8 cellular contexts compared by ENCODE assay signal in genomic region chr17:18314059-18314730, GRCh38. TPM values are rescaled to one million over a fixed set of nuclear protein-coding genes. Genes with fewer than 3 reads are reported as not detected.
A peak's percentile ranks its signal among the peaks of the same experiment; 100 is the strongest.
DNase-seq lines count a peak whose midpoint lies in the region; ATAC-seq, FAIRE-seq and TF ChIP-seq lines count a peak whose summit lies in the region.

No MANE protein-coding gene starts in this region.

- peak overlapping the region; percentile 87 for H3K4me3 Mint-ChIP-seq in MCF 10A (ENCODE audit: unreplicated experiment)

- peaks cover 56% of the 10 kb centered on the region for H3K4me1 ChIP-seq in HepG2 (ENCODE audit: insufficient read depth, low read length)
- peaks cover 31 to 58% of the 10 kb centered on the region in 2 donors for H3K4me1 ChIP-seq in thoracic aorta (ENCODE audit: control insufficient read depth in 1 of 2, low read depth in 2 of 2)

- H3K4me1 Mint-ChIP-seq in MCF 10A (ENCODE audit: insufficient read depth, unreplicated experiment) = peaks cover 22% of the 10 kb centered on the region

- DNase-seq in AG10803 (ENCODE audit: low read depth) (no peak), LoVo (ENCODE audit: low spot score) (peak; percentile 6), MCF 10A (ENCODE audit: unreplicated experiment) (peak; percentile 11), HepG2 (ENCODE audit: low spot score) (no peak), thoracic aorta (ENCODE audit: low spot score) (no peak)

- no peak for TF ChIP-seq POLR2A in HepG2 (IDR thresholded peaks at IDR 0.05; ENCODE audit: insufficient read depth in 1 of 2, low read depth in 2 of 2, low read length in 2 of 2)

- H3K27ac Mint-ChIP-seq in MCF 10A (ENCODE audit: low read depth, unreplicated experiment) = peak overlapping the region; percentile 87

- POLR2A ChIA-PET in MCF 10A (lab: Yijun Ruan, JAX) (interaction anchor here (0.7 to 2.6 kb wide), 9 partner anchors 32 to 1064 kb away, joined by 4 to 10 read pairs (median 5); partner anchors contain the start of genes ALKBH5, FLII, MAPK7 and MIEF2), HepG2 (lab: Yijun Ruan, JAX) (interaction anchor here (0.7 to 1.6 kb wide), 6 partner anchors 14 to 123 kb away, joined by 3 to 10 read pairs (median 5); partner anchors contain the start of genes LLGL1, MIEF2 and SHMT1)

- H2AFZ ChIP-seq in HepG2 (ENCODE audit: low read length) = peak overlapping the region; percentile 11

- H3K4me2 ChIP-seq in HepG2 (ENCODE audit: low read depth, low read length) = peak overlapping the region; percentile 92

- CTCF ChIA-PET in MCF 10A (lab: Yijun Ruan, JAX) = interaction anchor here (0.9 kb wide), 1 partner anchor 53 kb away, joined by 3 read pairs; the partner anchor contains the start of gene MIEF2
- CTCF ChIA-PET in HepG2 (lab: Yijun Ruan, JAX; ENCODE audit: low intra/inter-chr PET ratio, low total read pairs) = no interaction called here

- TF ChIP-seq EP300 in HepG2 (IDR thresholded peaks at IDR 0.05; ENCODE audit: low read depth in 2 of 2, low read length in 2 of 2) = no peak
- TF ChIP-seq EP300 in HepG2 (CRISPR knock-in tag; IDR thresholded peaks at IDR 0.05; ENCODE audit: borderline replicate concordance) = no peak

- H3K9me3 Mint-ChIP-seq in MCF 10A (ENCODE audit: unreplicated experiment) = no peaks in the 10 kb centered on the region

- H3K27ac ChIP-seq in HepG2 (ENCODE audit: extremely low read length, insufficient read depth, low read length) (peak overlapping the region; percentile 88), thoracic aorta (peak overlapping the region; percentile 87 to 91)

- no peaks in the 10 kb centered on the region for H3K27me3 Mint-ChIP-seq in MCF 10A (ENCODE audit: insufficient read depth, unreplicated experiment)

- peak; percentile 6 for ATAC-seq in GM19372 (IDR thresholded peaks at IDR 0.05; ENCODE audit: low read depth, unreplicated experiment)
- peak; percentile 47 for ATAC-seq in HepG2
- ATAC-seq in thoracic aorta (ENCODE audit: insufficient number of reproducible peaks, low FRiP score, low read depth) = no peak
- ATAC-seq in GM19351 (IDR thresholded peaks at IDR 0.05; ENCODE audit: unreplicated experiment) = no peak
- ATAC-seq in GM18870 (IDR thresholded peaks at IDR 0.05; ENCODE audit: unreplicated experiment) = no peak

- H3K4me3 ChIP-seq in AG10803 (ENCODE audit: low read length) = peak overlapping the region; percentile 95
- H3K4me3 ChIP-seq in HepG2 (replicated peaks in 1 of 3; ENCODE audit: insufficient read depth in 1 of 3, low read depth in 2 of 3, low read length in 3 of 3) = peak overlapping the region; percentile 71 to 91 (median 80)
- peak overlapping the region; percentile 91 for H3K4me3 ChIP-seq in thoracic aorta

- intact Hi-C loops in MCF 10A (cut with micrococcal nuclease) (loop anchor here (2.0 kb wide), 2 partner anchors 53 to 65 kb away; partner anchors contain the start of gene MIEF2), HepG2 (cut with micrococcal nuclease; ENCODE audit: unreplicated experiment) (loop anchor here (10.0 kb wide), 1 partner anchor 51 kb away; the partner anchor contains the start of gene SHMT1)

- 1% methylated on average over 34 of the region's 39 CpGs for WGBS in HepG2 (ENCODE audit: low lambda C conversion rate)

- in situ Hi-C loops in HepG2 (cut with HindIII; ENCODE audit: extremely low pct_ligation_motif_present, low pct_unique_long_range_greater_than_20kb) = no loop called here

- TF ChIP-seq CTCF in AG10803 (conservative IDR thresholded peaks at IDR 0.05; ENCODE audit: low read length) (no peak), MCF 10A (IDR thresholded peaks at IDR 0.05; ENCODE audit: unreplicated experiment) (no peak), HepG2 (CRISPR knock-in tag; IDR thresholded peaks at IDR 0.05) (0 out of 2 replicates have a peak, but pooled peaks have one; percentile 4), thoracic aorta (IDR thresholded peaks at IDR 0.05) (no peak)

- H3K9ac ChIP-seq in HepG2 (ENCODE audit: insufficient read depth, low read depth, low read length) = peak overlapping the region; percentile 90

- BruUV-seq in MCF 10A (replicated peaks; lab: Mats Ljungman, UMichigan) (no TSS peak), HepG2 (replicated peaks; lab: Mats Ljungman, UMichigan) (TSS peak; percentile 66)

- H3K36me3 ChIP-seq in HepG2 (replicated peaks in 1 of 2; ENCODE audit: control insufficient read depth in 1 of 2, insufficient read depth in 2 of 2, low read length in 2 of 2) (peaks cover 6 to 22% of the 10 kb centered on the region in 2 experiments; a peak in 4 of 5 replicates), thoracic aorta (no peaks in the 10 kb centered on the region)

- H4K20me1 ChIP-seq in HepG2 (ENCODE audit: insufficient read depth, low read length) = peaks cover 4% of the 10 kb centered on the region

- peak; percentile 12 for FAIRE-seq in HepG2 (lab: Jason Lieb, UNC)

- peaks cover 80% of the 10 kb centered on the region for H3K79me2 ChIP-seq in HepG2 (ENCODE audit: insufficient read depth, low read length)

- H3K36me3 Mint-ChIP-seq in MCF 10A (ENCODE audit: insufficient read depth, unreplicated experiment) = peaks cover 46% of the 10 kb centered on the region

- no peaks in the 10 kb centered on the region; a peak in 1 of 5 replicates for H3K27me3 ChIP-seq in HepG2 (ENCODE audit: control insufficient read depth in 1 of 2, insufficient read depth in 2 of 2, low read length in 2 of 2)
- H3K27me3 ChIP-seq in thoracic aorta (replicated peaks; ENCODE audit: insufficient read depth) = no peaks in the 10 kb centered on the region

- TF ChIP-seq RAD21 in HepG2 (CRISPR knock-in tag; IDR thresholded peaks at IDR 0.05) = no peak

- no peaks in the 10 kb centered on the region for H3K9me3 ChIP-seq in HepG2 (ENCODE audit: low read length)
- no peaks in the 10 kb centered on the region for H3K9me3 ChIP-seq in thoracic aorta

RNA-seq across cellular contexts. Expression of gene TOP3A, which starts 0.6 kb away (rescaled TPM):
- 32.5 and 35.3 TPM in 2 replicates for total RNA-seq in MCF 10A (2022)
- total RNA-seq in HepG2 (2016; rRNA removed; fragmentation: Illumina TruSeq; extraction: Trizol) = 30.7 and 36.8 TPM in 2 replicates
- 13.1 and 14.9 TPM in 2 replicates for total RNA-seq in HepG2 (2016; cell fraction: cytosol; rRNA removed; fragmentation: Illumina TruSeq; extraction: Trizol; ENCODE audit: low read depth)
- 27.4 and 35.0 TPM in 2 replicates for total RNA-seq in HepG2 (2016; cell fraction: insoluble cytoplasmic fraction; rRNA removed; fragmentation: Illumina TruSeq; extraction: Trizol)
- total RNA-seq in HepG2 (2016; cell fraction: membrane; rRNA removed; fragmentation: Illumina TruSeq; extraction: Trizol) = 17.3 and 17.9 TPM in 2 replicates
- 42.4 and 45.8 TPM in 2 replicates for total RNA-seq in HepG2 (2016; cell fraction: nucleus; rRNA removed; fragmentation: Illumina TruSeq; extraction: Trizol)
- polyA plus RNA-seq in HepG2 (2011; rRNA removed) = 15.4 and 16.9 TPM in 2 replicates
- polyA plus RNA-seq in HepG2 (2011; cell fraction: cytosol; rRNA removed) = 9.1 and 10.4 TPM in 2 replicates
- polyA plus RNA-seq in HepG2 (2011; cell fraction: nucleus; rRNA removed) = 19.7 and 20.7 TPM in 2 replicates
- polyA plus RNA-seq in HepG2 (2012) = 15.1 and 17.3 TPM in 2 replicates
- polyA plus RNA-seq in HepG2 (2016; cell fraction: cytosol; fragmentation: Illumina TruSeq; extraction: Trizol; ENCODE audit: low read depth) = 2.3 and 2.6 TPM in 2 replicates
- polyA plus RNA-seq in HepG2 (2016; cell fraction: insoluble cytoplasmic fraction; fragmentation: Illumina TruSeq; extraction: Trizol; ENCODE audit: low read depth) = 21.2 and 22.7 TPM in 2 replicates
- polyA plus RNA-seq in HepG2 (2016; cell fraction: membrane; fragmentation: Illumina TruSeq; extraction: Trizol; ENCODE audit: low read depth) = 6.3 and 6.6 TPM in 2 replicates
- polyA plus RNA-seq in HepG2 (2016; cell fraction: nucleus; fragmentation: Illumina TruSeq; extraction: Trizol; ENCODE audit: insufficient read depth, low read depth) = 55.0 and 64.3 TPM in 2 replicates
- polyA minus RNA-seq in HepG2 (2011; rRNA and poly(A)+ RNA removed; ENCODE audit: low replicate concordance) = 49.6 and 93.1 TPM in 2 replicates
- polyA minus RNA-seq in HepG2 (2011; cell fraction: cytosol; rRNA and poly(A)+ RNA removed) = 17.6 TPM in 2 replicates
- 46.6 and 52.9 TPM in 2 replicates for polyA minus RNA-seq in HepG2 (2011; cell fraction: nucleus; rRNA and poly(A)+ RNA removed)
- total RNA-seq in thoracic aorta = 10 to 100 TPM; 33.4 to 54.6 TPM

RNA-seq across cellular contexts. Expression of gene SMCR8, which starts 0.9 kb away (rescaled TPM):
- total RNA-seq in MCF 10A (2022) (10.9 and 16.8 TPM in 2 replicates), HepG2 (2016; rRNA removed; fragmentation: Illumina TruSeq; extraction: Trizol) (11.8 and 16.6 TPM in 2 replicates), thoracic aorta (10 to 100 TPM; 12.6 to 21.5 TPM)
- total RNA-seq in HepG2 (2016; cell fraction: cytosol; rRNA removed; fragmentation: Illumina TruSeq; extraction: Trizol; ENCODE audit: low read depth) = 1.3 and 1.4 TPM in 2 replicates
- total RNA-seq in HepG2 (2016; cell fraction: insoluble cytoplasmic fraction; rRNA removed; fragmentation: Illumina TruSeq; extraction: Trizol) = 11.9 and 13.2 TPM in 2 replicates
- 6.2 and 6.5 TPM in 2 replicates for total RNA-seq in HepG2 (2016; cell fraction: membrane; rRNA removed; fragmentation: Illumina TruSeq; extraction: Trizol)
- total RNA-seq in HepG2 (2016; cell fraction: nucleus; rRNA removed; fragmentation: Illumina TruSeq; extraction: Trizol) = 11.0 and 13.5 TPM in 2 replicates
- polyA plus RNA-seq in HepG2 (2011; rRNA removed) = 7.6 and 7.7 TPM in 2 replicates
- 5.1 and 5.4 TPM in 2 replicates for polyA plus RNA-seq in HepG2 (2011; cell fraction: cytosol; rRNA removed)
- 12.3 and 12.5 TPM in 2 replicates for polyA plus RNA-seq in HepG2 (2011; cell fraction: nucleus; rRNA removed)
- 7.5 and 8.8 TPM in 2 replicates for polyA plus RNA-seq in HepG2 (2012)
- polyA plus RNA-seq in HepG2 (2016; cell fraction: cytosol; fragmentation: Illumina TruSeq; extraction: Trizol; ENCODE audit: low read depth) = 0.59 and 0.60 TPM in 2 replicates
- 7.3 and 9.5 TPM in 2 replicates for polyA plus RNA-seq in HepG2 (2016; cell fraction: insoluble cytoplasmic fraction; fragmentation: Illumina TruSeq; extraction: Trizol; ENCODE audit: low read depth)
- 1.6 and 1.8 TPM in 2 replicates for polyA plus RNA-seq in HepG2 (2016; cell fraction: membrane; fragmentation: Illumina TruSeq; extraction: Trizol; ENCODE audit: low read depth)
- 14.1 and 15.0 TPM in 2 replicates for polyA plus RNA-seq in HepG2 (2016; cell fraction: nucleus; fragmentation: Illumina TruSeq; extraction: Trizol; ENCODE audit: insufficient read depth, low read depth)
- polyA minus RNA-seq in HepG2 (2011; rRNA and poly(A)+ RNA removed; ENCODE audit: low replicate concordance) = 14.3 and 17.2 TPM in 2 replicates
- 7.2 and 9.1 TPM in 2 replicates for polyA minus RNA-seq in HepG2 (2011; cell fraction: cytosol; rRNA and poly(A)+ RNA removed)
- 17.6 and 19.5 TPM in 2 replicates for polyA minus RNA-seq in HepG2 (2011; cell fraction: nucleus; rRNA and poly(A)+ RNA removed)

RNA-seq across cellular contexts. Expression of gene SHMT1, which starts 49.2 kb away (rescaled TPM):
- total RNA-seq in MCF 10A (2022) (17.0 and 23.0 TPM in 2 replicates), HepG2 (2016; rRNA removed; fragmentation: Illumina TruSeq; extraction: Trizol) (48.8 and 58.7 TPM in 2 replicates), thoracic aorta (10 to 100 TPM; 15.9 to 28.0 TPM)
- total RNA-seq in HepG2 (2016; cell fraction: cytosol; rRNA removed; fragmentation: Illumina TruSeq; extraction: Trizol; ENCODE audit: low read depth) = 11.1 and 11.2 TPM in 2 replicates
- total RNA-seq in HepG2 (2016; cell fraction: insoluble cytoplasmic fraction; rRNA removed; fragmentation: Illumina TruSeq; extraction: Trizol) = 49.2 and 50.8 TPM in 2 replicates
- total RNA-seq in HepG2 (2016; cell fraction: membrane; rRNA removed; fragmentation: Illumina TruSeq; extraction: Trizol) = 17.5 and 20.3 TPM in 2 replicates
- 31.7 and 35.9 TPM in 2 replicates for total RNA-seq in HepG2 (2016; cell fraction: nucleus; rRNA removed; fragmentation: Illumina TruSeq; extraction: Trizol)
- 19.0 and 21.3 TPM in 2 replicates for polyA plus RNA-seq in HepG2 (2011; rRNA removed)
- 16.7 and 24.0 TPM in 2 replicates for polyA plus RNA-seq in HepG2 (2011; cell fraction: cytosol; rRNA removed)
- polyA plus RNA-seq in HepG2 (2011; cell fraction: nucleus; rRNA removed) = 24.0 and 28.6 TPM in 2 replicates
- polyA plus RNA-seq in HepG2 (2012) = 12.2 and 16.3 TPM in 2 replicates
- polyA plus RNA-seq in HepG2 (2016; cell fraction: cytosol; fragmentation: Illumina TruSeq; extraction: Trizol; ENCODE audit: low read depth) = 6.9 TPM in 2 replicates
- polyA plus RNA-seq in HepG2 (2016; cell fraction: insoluble cytoplasmic fraction; fragmentation: Illumina TruSeq; extraction: Trizol; ENCODE audit: low read depth) = 54.8 and 66.4 TPM in 2 replicates
- 12.1 and 12.6 TPM in 2 replicates for polyA plus RNA-seq in HepG2 (2016; cell fraction: membrane; fragmentation: Illumina TruSeq; extraction: Trizol; ENCODE audit: low read depth)
- 57.4 and 62.8 TPM in 2 replicates for polyA plus RNA-seq in HepG2 (2016; cell fraction: nucleus; fragmentation: Illumina TruSeq; extraction: Trizol; ENCODE audit: insufficient read depth, low read depth)
- polyA minus RNA-seq in HepG2 (2011; rRNA and poly(A)+ RNA removed; ENCODE audit: low replicate concordance) = 38.5 and 58.3 TPM in 2 replicates
- polyA minus RNA-seq in HepG2 (2011; cell fraction: cytosol; rRNA and poly(A)+ RNA removed) = 12.9 and 14.2 TPM in 2 replicates
- polyA minus RNA-seq in HepG2 (2011; cell fraction: nucleus; rRNA and poly(A)+ RNA removed) = 19.5 and 30.6 TPM in 2 replicates

RNA-seq across cellular contexts. Expression of gene MIEF2, which starts 53.7 kb away (rescaled TPM):
- total RNA-seq in MCF 10A (2022) (12.1 and 14.1 TPM in 2 replicates), HepG2 (2016; rRNA removed; fragmentation: Illumina TruSeq; extraction: Trizol) (8.0 and 8.2 TPM in 2 replicates), thoracic aorta (10 to 100 TPM; 31.7 to 33.8 TPM)
- 1.4 and 1.9 TPM in 2 replicates for total RNA-seq in HepG2 (2016; cell fraction: cytosol; rRNA removed; fragmentation: Illumina TruSeq; extraction: Trizol; ENCODE audit: low read depth)
- 6.8 and 9.6 TPM in 2 replicates for total RNA-seq in HepG2 (2016; cell fraction: insoluble cytoplasmic fraction; rRNA removed; fragmentation: Illumina TruSeq; extraction: Trizol)
- total RNA-seq in HepG2 (2016; cell fraction: membrane; rRNA removed; fragmentation: Illumina TruSeq; extraction: Trizol) = 2.5 and 2.9 TPM in 2 replicates
- 11.8 and 12.5 TPM in 2 replicates for total RNA-seq in HepG2 (2016; cell fraction: nucleus; rRNA removed; fragmentation: Illumina TruSeq; extraction: Trizol)
- 6.0 and 9.5 TPM in 2 replicates for polyA plus RNA-seq in HepG2 (2011; rRNA removed)
- 10.8 and 16.3 TPM in 2 replicates for polyA plus RNA-seq in HepG2 (2011; cell fraction: cytosol; rRNA removed)
- polyA plus RNA-seq in HepG2 (2011; cell fraction: nucleus; rRNA removed) = 40.2 and 48.1 TPM in 2 replicates
- 4.3 and 5.9 TPM in 2 replicates for polyA plus RNA-seq in HepG2 (2012)
- polyA plus RNA-seq in HepG2 (2016; cell fraction: cytosol; fragmentation: Illumina TruSeq; extraction: Trizol; ENCODE audit: low read depth) = 0.40 and 0.46 TPM in 2 replicates
- 3.5 and 3.7 TPM in 2 replicates for polyA plus RNA-seq in HepG2 (2016; cell fraction: insoluble cytoplasmic fraction; fragmentation: Illumina TruSeq; extraction: Trizol; ENCODE audit: low read depth)
- polyA plus RNA-seq in HepG2 (2016; cell fraction: membrane; fragmentation: Illumina TruSeq; extraction: Trizol; ENCODE audit: low read depth) = 1.1 and 1.2 TPM in 2 replicates
- polyA plus RNA-seq in HepG2 (2016; cell fraction: nucleus; fragmentation: Illumina TruSeq; extraction: Trizol; ENCODE audit: insufficient read depth, low read depth) = 8.4 and 11.9 TPM in 2 replicates
- 12.7 and 29.1 TPM in 2 replicates for polyA minus RNA-seq in HepG2 (2011; rRNA and poly(A)+ RNA removed; ENCODE audit: low replicate concordance)
- 7.4 and 9.1 TPM in 2 replicates for polyA minus RNA-seq in HepG2 (2011; cell fraction: cytosol; rRNA and poly(A)+ RNA removed)
- polyA minus RNA-seq in HepG2 (2011; cell fraction: nucleus; rRNA and poly(A)+ RNA removed) = 18.0 and 20.5 TPM in 2 replicates

RNA-seq across cellular contexts. Expression of gene FLII, which starts 55.7 kb away (rescaled TPM):
- 564 and 601 TPM in 2 replicates for total RNA-seq in MCF 10A (2022)
- 130 and 135 TPM in 2 replicates for total RNA-seq in HepG2 (2016; rRNA removed; fragmentation: Illumina TruSeq; extraction: Trizol)
- total RNA-seq in HepG2 (2016; cell fraction: cytosol; rRNA removed; fragmentation: Illumina TruSeq; extraction: Trizol; ENCODE audit: low read depth) = 20.5 and 23.1 TPM in 2 replicates
- total RNA-seq in HepG2 (2016; cell fraction: insoluble cytoplasmic fraction; rRNA removed; fragmentation: Illumina TruSeq; extraction: Trizol) = 123 and 124 TPM in 2 replicates
- total RNA-seq in HepG2 (2016; cell fraction: membrane; rRNA removed; fragmentation: Illumina TruSeq; extraction: Trizol) = 56.6 and 58.5 TPM in 2 replicates
- 79.3 and 83.0 TPM in 2 replicates for total RNA-seq in HepG2 (2016; cell fraction: nucleus; rRNA removed; fragmentation: Illumina TruSeq; extraction: Trizol)
- 303 and 324 TPM in 2 replicates for polyA plus RNA-seq in HepG2 (2011; rRNA removed)
- 189 and 265 TPM in 2 replicates for polyA plus RNA-seq in HepG2 (2011; cell fraction: cytosol; rRNA removed)
- polyA plus RNA-seq in HepG2 (2011; cell fraction: nucleus; rRNA removed) = 685 and 845 TPM in 2 replicates
- 108 and 130 TPM in 2 replicates for polyA plus RNA-seq in HepG2 (2012)
- polyA plus RNA-seq in HepG2 (2016; cell fraction: cytosol; fragmentation: Illumina TruSeq; extraction: Trizol; ENCODE audit: low read depth) = 15.6 and 17.4 TPM in 2 replicates
- polyA plus RNA-seq in HepG2 (2016; cell fraction: insoluble cytoplasmic fraction; fragmentation: Illumina TruSeq; extraction: Trizol; ENCODE audit: low read depth) = 140 and 172 TPM in 2 replicates
- 37.0 and 39.8 TPM in 2 replicates for polyA plus RNA-seq in HepG2 (2016; cell fraction: membrane; fragmentation: Illumina TruSeq; extraction: Trizol; ENCODE audit: low read depth)
- 198 and 202 TPM in 2 replicates for polyA plus RNA-seq in HepG2 (2016; cell fraction: nucleus; fragmentation: Illumina TruSeq; extraction: Trizol; ENCODE audit: insufficient read depth, low read depth)
- polyA minus RNA-seq in HepG2 (2011; rRNA and poly(A)+ RNA removed; ENCODE audit: low replicate concordance) = 413 and 442 TPM in 2 replicates
- 159 and 175 TPM in 2 replicates for polyA minus RNA-seq in HepG2 (2011; cell fraction: cytosol; rRNA and poly(A)+ RNA removed)
- 95.7 and 108 TPM in 2 replicates for polyA minus RNA-seq in HepG2 (2011; cell fraction: nucleus; rRNA and poly(A)+ RNA removed)
- 100 to 1,000 TPM; 309 to 312 TPM for total RNA-seq in thoracic aorta

Comparison
In these comparisons a context has a peak if more than half of its experiments do, and no peak if none do; other contexts are left out.
1. DNase-seq: peak in LoVo (single experiment) and MCF 10A (single experiment); none in AG10803 (single experiment), HepG2 (single experiment) and thoracic aorta (single experiment).
2. ATAC-seq: peak in GM19372 (single experiment) and HepG2 (single experiment); none in thoracic aorta (single experiment), GM19351 (single experiment) and GM18870 (single experiment).
3. Peak in every context shown above with its lines, with median percentiles within 50 percentile points of each other: H3K4me3 ChIP-seq.